19 cellular contexts compared by ENCODE assay signal in the genomic region with DNA sequence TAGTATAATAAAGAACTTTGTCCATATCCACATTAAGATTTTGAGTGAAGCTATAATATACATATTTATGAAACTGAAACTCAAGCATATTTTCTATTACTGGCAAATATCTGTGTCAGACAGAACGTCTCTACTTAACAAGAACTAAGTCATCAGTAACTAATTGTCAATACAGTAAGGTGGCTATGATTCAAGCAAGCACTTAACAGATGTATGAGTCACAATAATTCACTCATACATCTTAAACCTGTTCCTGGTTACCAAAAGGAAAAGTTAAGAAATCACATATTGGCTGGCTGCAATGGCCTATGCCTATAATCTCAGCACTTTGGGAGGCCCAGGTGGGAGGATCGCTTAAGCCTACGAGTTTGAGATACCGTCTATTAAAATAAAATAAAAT.
DNase-seq lines count a peak whose midpoint lies in the region; ATAC-seq lines count a peak whose summit lies in the region.
"Had no signal": no experiment of that assay in that cellular context is flagged by ENCODE, and none has a peak within 500 bp of the region (broad histone marks: within the 10 kb centered on the region; RNA-seq: fewer than 3 reads in every experiment).

No MANE protein-coding gene starts in this region.

- H3K27ac Mint-ChIP-seq in activated T-cell treated with anti-CD3 and anti-CD28 coated beads, Interleukin-2, amount 50 U/mL, for 24 hours: no peak overlapping the region

- H3K27me3 ChIP-seq in right cardiac atrium (ENCODE audit: control insufficient read depth, insufficient read depth): no peaks in the 10 kb centered on the region
- H3K27me3 ChIP-seq: adrenal gland, heart right ventricle had no signal

- no peaks in the 10 kb centered on the region for H3K9me3 ChIP-seq in right cardiac atrium (ENCODE audit: control insufficient read depth, low read length)
- H3K9me3 ChIP-seq: adrenal gland, heart right ventricle had no signal

- H3K4me3 ChIP-seq in right cardiac atrium (ENCODE audit: low read length): no peak overlapping the region
- H3K4me3 ChIP-seq: adrenal gland, GM12878, GM23338, heart right ventricle had no signal

- H3K27me3 Mint-ChIP-seq in activated T-cell treated with anti-CD3 and anti-CD28 coated beads, Interleukin-2, amount 50 U/mL, for 4 hours (ENCODE audit: low read depth): no peaks in the 10 kb centered on the region
- no peaks in the 10 kb centered on the region for H3K27me3 Mint-ChIP-seq in activated T-cell treated with anti-CD3 and anti-CD28 coated beads, Interleukin-2, amount 50 U/mL, for 24 hours
- H3K27me3 Mint-ChIP-seq: CD4-positive, alpha-beta memory T cell had no signal

- no peak overlapping the region for H3K27ac ChIP-seq in substantia nigra (ENCODE audit: low read depth, low read length, poor library complexity, severe bottlenecking)
- H3K27ac ChIP-seq in right cardiac atrium (ENCODE audit: low read length): no peak overlapping the region
- H3K27ac ChIP-seq: adrenal gland had no signal

- peaks cover 19% of the 10 kb centered on the region for H3K36me3 Mint-ChIP-seq in activated T-cell treated with anti-CD3 and anti-CD28 coated beads, Interleukin-2, amount 50 U/mL, for 4 hours (ENCODE audit: insufficient read depth)
- H3K36me3 Mint-ChIP-seq in activated T-cell treated with anti-CD3 and anti-CD28 coated beads, Interleukin-2, amount 50 U/mL, for 24 hours (ENCODE audit: low read depth): peaks cover 59% of the 10 kb centered on the region

- no peaks in the 10 kb centered on the region for H3K9me3 Mint-ChIP-seq in activated T-cell treated with anti-CD3 and anti-CD28 coated beads, Interleukin-2, amount 50 U/mL, for 4 hours
- no peaks in the 10 kb centered on the region for H3K9me3 Mint-ChIP-seq in activated T-cell treated with anti-CD3 and anti-CD28 coated beads, Interleukin-2, amount 50 U/mL, for 24 hours
- H3K9me3 Mint-ChIP-seq: CD4-positive, alpha-beta memory T cell; GM23338 had no signal

- peaks cover 4% of the 10 kb centered on the region for H3K4me1 Mint-ChIP-seq in activated T-cell treated with anti-CD3 and anti-CD28 coated beads, Interleukin-2, amount 50 U/mL, for 4 hours (ENCODE audit: low read depth)
- peaks cover 8% of the 10 kb centered on the region for H3K4me1 Mint-ChIP-seq in activated T-cell treated with anti-CD3 and anti-CD28 coated beads, Interleukin-2, amount 50 U/mL, for 24 hours (ENCODE audit: low read depth)

- H3K4me1 ChIP-seq in right cardiac atrium (ENCODE audit: control insufficient read depth, insufficient read depth, low read length): no peaks in the 10 kb centered on the region
- H3K4me1 ChIP-seq: adrenal gland had no signal

- no peak overlapping the region for H3K4me3 Mint-ChIP-seq in activated T-cell treated with anti-CD3 and anti-CD28 coated beads, Interleukin-2, amount 50 U/mL, for 4 hours
- H3K4me3 Mint-ChIP-seq in activated T-cell treated with anti-CD3 and anti-CD28 coated beads, Interleukin-2, amount 50 U/mL, for 24 hours: no peak overlapping the region
- H3K4me3 Mint-ChIP-seq: CD4-positive, alpha-beta memory T cell; GM23338 had no signal

- intact Hi-C loops in right cardiac atrium (cut with DNase I): no loop called here

- WGBS in right cardiac atrium: 92% methylated on average over 4 of the region's 4 CpGs

- ATAC-seq in activated T-cell treated with anti-CD3 and anti-CD28 coated beads, Interleukin-2, amount 50 U/mL, for 4 hours: peak; percentile 46 to 83
- ATAC-seq in esophagus mucosa (peak; percentile 90), right cardiac atrium (no peak)
- ATAC-seq: GM12878, GM23338, heart right ventricle, left cardiac atrium, Right ventricle myocardium inferior had no signal

- DNase-seq in activated T-cell treated with anti-CD3 and anti-CD28 coated beads, Interleukin-2, amount 50 U/mL, for 4 hours: no peak
- DNase-seq in activated T-cell treated with anti-CD3 and anti-CD28 coated beads, Interleukin-2, amount 50 U/mL, for 24 hours: no peak
- DNase-seq in RPMI7951 (ENCODE audit: low read depth) (peak; percentile 2), stromal cell of bone marrow (ENCODE audit: low read depth) (peak; percentile 3), substantia nigra (lab: John Stamatoyannopoulos, UW) (no peak), right cardiac atrium (no peak), SW 1271 (lab: John Stamatoyannopoulos, UW) (no peak)
- DNase-seq: activated CD4-positive, alpha-beta T cell treated with anti-CD3 and anti-CD28 coated beads for 4 hours; adrenal gland; CD4-positive, alpha-beta memory T cell; heart right ventricle; left cardiac atrium; MV-4-11; NCI-H2107; occipital lobe had no signal

Comparison
In these comparisons a context has a peak if more than half of its experiments do, and no peak if none do; other contexts are left out.
1. ATAC-seq: peak in activated T-cell treated with anti-CD3 and anti-CD28 coated beads, Interleukin-2, amount 50 U/mL, for 4 hours (2 of 2) and esophagus mucosa (single experiment); none in right cardiac atrium (0 of 2).
2. DNase-seq: peak in RPMI7951 (single experiment) and stromal cell of bone marrow (single experiment); none in activated T-cell treated with anti-CD3 and anti-CD28 coated beads, Interleukin-2, amount 50 U/mL, for 4 hours (single experiment), activated T-cell treated with anti-CD3 and anti-CD28 coated beads, Interleukin-2, amount 50 U/mL, for 24 hours (single experiment), substantia nigra (0 of 49), right cardiac atrium (0 of 3) and SW 1271 (0 of 2).